ENCODE assay signal across 11 cellular contexts in the genomic region with DNA sequence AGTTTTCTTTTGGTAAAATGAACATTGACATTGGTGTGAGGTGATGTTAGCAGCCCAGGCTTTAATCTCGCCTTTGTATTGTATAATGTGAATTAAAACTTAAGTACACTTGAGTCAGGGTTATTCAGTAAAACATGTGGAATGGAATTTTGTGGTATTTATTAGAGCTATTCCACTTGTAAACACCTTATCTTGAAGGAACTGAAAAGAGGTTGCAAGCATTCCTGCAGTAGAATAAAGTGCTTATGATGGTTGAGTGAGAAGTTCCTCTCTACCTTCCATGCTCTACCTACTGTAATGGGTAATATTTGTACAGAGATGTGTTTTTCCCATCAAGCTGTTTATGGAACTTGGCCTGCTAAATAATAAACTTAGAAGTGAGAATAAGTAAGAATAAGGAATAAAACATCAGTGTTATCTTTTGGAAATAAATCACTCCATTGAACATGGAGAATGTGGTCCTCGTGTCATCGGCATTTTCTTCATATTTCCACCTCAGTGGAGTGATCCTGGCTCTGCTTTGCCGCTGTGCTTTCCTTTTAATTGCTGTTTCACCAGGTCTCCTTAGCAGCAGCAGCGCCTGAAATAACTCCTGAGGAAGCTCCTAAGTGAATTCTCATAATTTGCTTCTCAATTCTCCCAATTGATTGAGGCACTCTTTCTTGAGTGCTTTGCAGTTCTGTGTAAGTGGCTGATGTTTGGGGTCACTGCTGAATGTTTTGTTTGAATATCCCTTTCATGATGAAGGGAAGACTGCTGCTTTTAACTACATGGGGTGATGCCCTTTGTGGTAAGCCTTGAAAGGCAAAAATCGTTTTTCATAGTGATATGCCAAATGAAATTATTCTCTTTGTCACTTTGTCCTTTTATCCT. TPM values are rescaled to one million over a fixed set of nuclear protein-coding genes. Genes with fewer than 3 reads are reported as not detected.
DNase-seq lines count a peak whose midpoint lies in the region; ATAC-seq and TF ChIP-seq lines count a peak whose summit lies in the region.
"Had no signal": no experiment of that assay in that cellular context is flagged by ENCODE, and none has a peak within 500 bp of the region (broad histone marks: within the 10 kb centered on the region; RNA-seq: fewer than 3 reads in every experiment).

No MANE protein-coding gene starts in this region.

- no peak overlapping the region for H2AFZ ChIP-seq in hepatocyte

- intact Hi-C loops in thyroid gland (cut with DNase I): no loop called here
- intact Hi-C loops in aorta (cut with DNase I): loop anchor here in 1 of 2 donors (5.0 kb wide), 1 partner anchor 40 kb away; no protein-coding TSS in a partner anchor

- H3K9me3 ChIP-seq in hepatocyte (ENCODE audit: low read depth): no peaks in the 10 kb centered on the region
- H3K9me3 ChIP-seq in thyroid gland: no peaks in the 10 kb centered on the region
- H3K9me3 ChIP-seq in aorta (ENCODE audit: control insufficient read depth, low read length): no peaks in the 10 kb centered on the region

- no peaks in the 10 kb centered on the region for H3K9me3 Mint-ChIP-seq in activated naive CD4-positive, alpha-beta T cell treated with anti-CD3 and anti-CD28 coated beads, Interleukin-2, amount 10 ng/mL, durations not matched to agents 7 days and 5 days
- H3K9me3 Mint-ChIP-seq in T-cell: no peaks in the 10 kb centered on the region

- no peaks in the 10 kb centered on the region for H3K27me3 ChIP-seq in hepatocyte
- H3K27me3 ChIP-seq in thyroid gland: no peaks in the 10 kb centered on the region
- H3K27me3 ChIP-seq in aorta (ENCODE audit: control insufficient read depth in 1 of 2, insufficient read depth in 2 of 2, low read length in 1 of 2): no peaks in the 10 kb centered on the region

- peaks cover 33% of the 10 kb centered on the region for H3K79me2 ChIP-seq in hepatocyte

- H3K4me3 ChIP-seq in hepatocyte: no peak overlapping the region
- no peak overlapping the region for H3K4me3 ChIP-seq in thyroid gland (replicated peaks in 1 of 3)
- H3K4me3 ChIP-seq in aorta (ENCODE audit: low read length in 2 of 2): no peak overlapping the region

- H3K4me2 ChIP-seq in hepatocyte: no peak overlapping the region

- DNase-seq in activated naive CD4-positive, alpha-beta T cell treated with anti-CD3 and anti-CD28 coated beads, Interleukin-2, amount 10 ng/mL, durations not matched to agents 7 days and 5 days: no peak
- DNase-seq in activated naive CD4-positive, alpha-beta T cell (lab: John Stamatoyannopoulos, UW): no peak
- DNase-seq in T-cell (no peak), hepatocyte (ENCODE audit: low spot score) (no peak), thyroid gland (peak; percentile 31 to 53), aorta (no peak), anterior cingulate cortex (lab: John Stamatoyannopoulos, UW) (no peak)
- DNase-seq: activated CD4-positive, alpha-beta T cell treated with anti-CD3 and anti-CD28 coated beads for 4 hours; NCI-H1930 had no signal

- H3K36me3 ChIP-seq in hepatocyte (replicated peaks; ENCODE audit: insufficient read depth, low read depth): no peaks in the 10 kb centered on the region
- no peaks in the 10 kb centered on the region for H3K36me3 ChIP-seq in thyroid gland
- H3K36me3 ChIP-seq in aorta (ENCODE audit: control insufficient read depth in 1 of 2, insufficient read depth in 2 of 2, low read length in 1 of 2): no peaks in the 10 kb centered on the region

- H3K9me2 ChIP-seq in hepatocyte (replicated peaks; ENCODE audit: insufficient read depth): no peaks in the 10 kb centered on the region

- H3K4me3 Mint-ChIP-seq in activated naive CD4-positive, alpha-beta T cell treated with anti-CD3 and anti-CD28 coated beads, Interleukin-2, amount 10 ng/mL, durations not matched to agents 7 days and 5 days: no peak overlapping the region
- H3K4me3 Mint-ChIP-seq in T-cell: peak overlapping the region in 1 of 3 donors; percentile 6

- H3K4me1 ChIP-seq in hepatocyte (ENCODE audit: insufficient read depth) (peaks cover 11% of the 10 kb centered on the region), thyroid gland (peaks cover 20 to 29% of the 10 kb centered on the region in 2 donors), aorta (ENCODE audit: control insufficient read depth in 1 of 2, insufficient read depth in 2 of 2, low read length in 2 of 2) (no peaks in the 10 kb centered on the region)

- no peaks in the 10 kb centered on the region for H4K20me1 ChIP-seq in hepatocyte (ENCODE audit: insufficient read depth, poor library complexity, severe bottlenecking)

- ATAC-seq in T-cell (replicated peaks in 1 of 4) (peak in 1 of 4 experiments; percentile 40), GM21526 (IDR thresholded peaks at IDR 0.05; ENCODE audit: low FRiP score, unreplicated experiment) (no peak), aorta (ENCODE audit: low FRiP score) (no peak)
- ATAC-seq: Right ventricle myocardium inferior had no signal

- POLR2A ChIA-PET in T-cell (lab: Charles Lee): no interaction called here

- no peak for TF ChIP-seq POLR2A in thyroid gland (IDR thresholded peaks at IDR 0.05)

- no peaks in the 10 kb centered on the region for H3K27me3 Mint-ChIP-seq in activated naive CD4-positive, alpha-beta T cell treated with anti-CD3 and anti-CD28 coated beads, Interleukin-2, amount 10 ng/mL, durations not matched to agents 7 days and 5 days
- no peaks in the 10 kb centered on the region for H3K27me3 Mint-ChIP-seq in T-cell

- H3K27ac Mint-ChIP-seq in activated naive CD4-positive, alpha-beta T cell treated with anti-CD3 and anti-CD28 coated beads, Interleukin-2, amount 10 ng/mL, durations not matched to agents 7 days and 5 days: peak overlapping the region; percentile 53
- H3K27ac Mint-ChIP-seq in T-cell: peak overlapping the region; percentile 24 to 68

- TF ChIP-seq CTCF in hepatocyte (IDR thresholded peaks at IDR 0.05; ENCODE audit: poor library complexity) (no peak), thyroid gland (IDR thresholded peaks at IDR 0.05) (no peak)

- CTCF ChIA-PET in activated naive CD4-positive, alpha-beta T cell treated with anti-CD3 and anti-CD28 coated beads, Interleukin-2, amount 10 ng/mL, durations not matched to agents 7 days and 5 days (lab: Charles Lee): interaction anchor here (0.8 to 1.3 kb wide), 2 partner anchors 36 to 483 kb away, joined by 3 to 5 read pairs; no protein-coding TSS in a partner anchor
- CTCF ChIA-PET in T-cell (lab: Charles Lee): no interaction called here

- H3K27ac ChIP-seq in hepatocyte (peak overlapping the region; percentile 29), thyroid gland (peak overlapping the region in 2 of 3 donors; percentile 24 to 62), aorta (ENCODE audit: low read depth in 1 of 2, low read length in 2 of 2) (no peak overlapping the region)

- WGBS in hepatocyte (ENCODE audit: low lambda C conversion rate, missing lambda C conversion rate): 83% methylated on average over 6 of the region's 6 CpGs
- 46 to 51% methylated on average over 6 of the region's 6 CpGs for WGBS in thyroid gland, 2 donors
- WGBS in aorta, 2 donors: 82 to 85% methylated on average over 6 of the region's 6 CpGs

- H3K36me3 Mint-ChIP-seq in activated naive CD4-positive, alpha-beta T cell treated with anti-CD3 and anti-CD28 coated beads, Interleukin-2, amount 10 ng/mL, durations not matched to agents 7 days and 5 days: peaks cover 14% of the 10 kb centered on the region
- peaks cover 23% of the 10 kb centered on the region for H3K36me3 Mint-ChIP-seq in T-cell

- peaks cover 20% of the 10 kb centered on the region for H3K4me1 Mint-ChIP-seq in activated naive CD4-positive, alpha-beta T cell treated with anti-CD3 and anti-CD28 coated beads, Interleukin-2, amount 10 ng/mL, durations not matched to agents 7 days and 5 days
- peaks cover 40 to 45% (median 44%) of the 10 kb centered on the region in 3 donors for H3K4me1 Mint-ChIP-seq in T-cell

RNA-seq across cellular contexts. Expression of gene HMG20A, which starts 36.3 kb away (rescaled TPM):
- 10 to 100 TPM; 34.2 to 48.3 (median 42.0) TPM for total RNA-seq in T-cell
- total RNA-seq in hepatocyte: 35.0 and 37.6 TPM in 2 replicates
- 20.3 and 23.3 TPM in 2 replicates for polyA plus RNA-seq in hepatocyte
- 10 to 100 TPM; 33.1 to 48.7 (median 40.5) TPM for total RNA-seq in thyroid gland
- 10 to 100 TPM; 29.7 to 44.2 TPM for total RNA-seq in aorta
- polyA plus RNA-seq in aorta: 10 to 100 TPM; 11.6 to 15.0 TPM

RNA-seq across cellular contexts. Expression of gene PEAK1, which starts 37.1 kb away (rescaled TPM):
- 10 to 100 TPM in 3 of 5 donors, 1 to 10 TPM in 2; 9.4 to 17.7 (median 10.9) TPM for total RNA-seq in T-cell
- total RNA-seq in hepatocyte: 27.1 and 30.1 TPM in 2 replicates
- polyA plus RNA-seq in hepatocyte: 5.2 and 8.1 TPM in 2 replicates
- 10 to 100 TPM; 31.0 to 49.3 (median 35.0) TPM for total RNA-seq in thyroid gland
- 100 to 1,000 TPM in 1 of 2 donors, 10 to 100 TPM in 1; 96.0 to 105 TPM for total RNA-seq in aorta
- 10 to 100 TPM in 1 of 2 donors, 1 to 10 TPM in 1; 8.0 to 10.8 TPM for polyA plus RNA-seq in aorta

Comparison
In these comparisons a context has a peak if more than half of its experiments do, and no peak if none do; other contexts are left out.
1. DNase-seq: peak in thyroid gland (2 of 2); none in activated naive CD4-positive, alpha-beta T cell treated with anti-CD3 and anti-CD28 coated beads, Interleukin-2, amount 10 ng/mL, durations not matched to agents 7 days and 5 days (single experiment), activated naive CD4-positive, alpha-beta T cell (0 of 4), T-cell (0 of 34), hepatocyte (single experiment), aorta (0 of 2) and anterior cingulate cortex (0 of 58).
2. H3K27ac ChIP-seq: peak in hepatocyte (single experiment) and thyroid gland (2 of 3); none in aorta (0 of 2).